8 cellular contexts compared by ENCODE assay signal in the genomic region with DNA sequence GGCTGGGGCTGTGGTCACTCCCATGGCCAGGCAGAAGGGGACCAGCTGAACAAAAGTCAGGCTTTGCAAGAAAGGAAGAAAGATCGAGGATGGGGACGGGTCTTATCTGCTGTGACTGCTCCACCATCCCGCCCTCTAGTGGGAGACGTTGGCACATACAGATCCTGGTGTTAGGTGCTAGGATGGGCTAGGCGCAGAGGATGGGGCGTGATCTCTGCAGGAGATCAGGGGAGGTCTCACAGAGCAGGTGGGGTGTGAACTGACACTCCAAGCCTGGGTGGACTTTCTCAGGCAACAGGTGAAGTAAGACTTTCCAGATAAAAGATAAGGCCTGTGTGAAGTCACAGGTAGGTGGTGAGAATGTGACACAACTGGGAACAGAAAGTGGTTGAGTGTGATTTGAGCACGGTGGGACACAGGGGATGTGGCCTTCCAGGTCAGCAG.
A peak's percentile ranks its signal among the peaks of the same experiment; 100 is the strongest.
DNase-seq lines count a peak whose midpoint lies in the region; ATAC-seq and TF ChIP-seq lines count a peak whose summit lies in the region.

No MANE protein-coding gene starts in this region.

- peaks cover 7% of the 10 kb centered on the region; the same call in 1 of the 2 replicates for H3K9me3 ChIP-seq in Panc1 (ENCODE audit: control insufficient read depth, insufficient read depth, low read depth, low read length)

- no peak overlapping the region for H3K4me3 Mint-ChIP-seq in chondrocyte (ENCODE audit: unreplicated experiment)
- no peak overlapping the region for H3K4me3 Mint-ChIP-seq in natural killer cell treated with Interleukin-12 subunit alpha and Interleukin-12 subunit beta and Interleukin-15 and Interleukin-18, amount 100 ng/mL, for 72 hours

- no TSS peak for BruUV-seq in Panc1 (replicated peaks; lab: Mats Ljungman, UMichigan)

- in situ Hi-C loops in GM13977 (cut with MboI; ENCODE audit: low pct_unique_long_range_greater_than_20kb, low sequenced_read_pairs, unreplicated experiment), result no loop called here
- in situ Hi-C loops in Panc1 (cut with HindIII; ENCODE audit: low pct_unique_long_range_greater_than_20kb, low sequenced_read_pairs), result no loop called here

- intact Hi-C loops in Panc1 (cut with micrococcal nuclease; ENCODE audit: unreplicated experiment), result no loop called here

- H3K27me3 Mint-ChIP-seq in chondrocyte (ENCODE audit: low read depth), result no peaks in the 10 kb centered on the region
- peaks cover 20 to 47% of the 10 kb centered on the region in 2 donors for H3K27me3 Mint-ChIP-seq in natural killer cell treated with Interleukin-12 subunit alpha and Interleukin-12 subunit beta and Interleukin-15 and Interleukin-18, amount 100 ng/mL, for 72 hours

- H3K27ac ChIP-seq in Panc1 (ENCODE audit: low read length), result peak overlapping the region; percentile 100

- no peaks in the 10 kb centered on the region for H3K36me3 ChIP-seq in Panc1 (ENCODE audit: control insufficient read depth, insufficient read depth, low read length)

- DNase-seq in GM13977 (ENCODE audit: low spot score) (no peak), Panc1 (ENCODE audit: low read depth, low spot score) (no peak), chondrocyte (ENCODE audit: low spot score) (no peak), A172 (ENCODE audit: low spot score) (no peak)
- no peak for DNase-seq in natural killer cell treated with Interleukin-12 subunit alpha and Interleukin-12 subunit beta and Interleukin-15 and Interleukin-18, amount 100 ng/mL, for 72 hours (ENCODE audit: low spot score)

- POLR2A ChIA-PET in Panc1 (lab: Charles Lee), result no interaction called here

- CTCF ChIA-PET in Panc1 (lab: Charles Lee), result no interaction called here

- peaks cover 13% of the 10 kb centered on the region for H3K4me1 ChIP-seq in Panc1 (ENCODE audit: control insufficient read depth, insufficient read depth, low read length)

- H3K27me3 ChIP-seq in Panc1 (ENCODE audit: control insufficient read depth, insufficient read depth, low read length), result no peaks in the 10 kb centered on the region

- no peak overlapping the region for H3K4me3 ChIP-seq in Panc1 (ENCODE audit: low read depth in 2 of 2, low read length in 2 of 2)

- TF ChIP-seq CTCF in GM13977 (IDR thresholded peaks at IDR 0.05; ENCODE audit: extremely low read depth, insufficient read depth, missing control alignments) (peak; percentile 54), Panc1 (IDR thresholded peaks at IDR 0.05) (peak; percentile 73), chondrocyte (IDR thresholded peaks at IDR 0.05) (peak; percentile 66)

- H3K9me3 Mint-ChIP-seq in chondrocyte (ENCODE audit: low read depth), result peaks cover 21% of the 10 kb centered on the region
- H3K9me3 Mint-ChIP-seq in natural killer cell treated with Interleukin-12 subunit alpha and Interleukin-12 subunit beta and Interleukin-15 and Interleukin-18, amount 100 ng/mL, for 72 hours, result no peaks in the 10 kb centered on the region

- peaks cover 13% of the 10 kb centered on the region for H3K4me1 Mint-ChIP-seq in chondrocyte (ENCODE audit: low read depth)
- peaks cover 0 to 5% of the 10 kb centered on the region in 2 donors for H3K4me1 Mint-ChIP-seq in natural killer cell treated with Interleukin-12 subunit alpha and Interleukin-12 subunit beta and Interleukin-15 and Interleukin-18, amount 100 ng/mL, for 72 hours (ENCODE audit: low read depth in 2 of 2)

- peaks cover 6% of the 10 kb centered on the region for H3K36me3 Mint-ChIP-seq in chondrocyte (ENCODE audit: low read depth)
- no peaks in the 10 kb centered on the region for H3K36me3 Mint-ChIP-seq in natural killer cell treated with Interleukin-12 subunit alpha and Interleukin-12 subunit beta and Interleukin-15 and Interleukin-18, amount 100 ng/mL, for 72 hours

- no peak overlapping the region for H3K27ac Mint-ChIP-seq in chondrocyte (ENCODE audit: unreplicated experiment)
- no peak overlapping the region for H3K27ac Mint-ChIP-seq in natural killer cell treated with Interleukin-12 subunit alpha and Interleukin-12 subunit beta and Interleukin-15 and Interleukin-18, amount 100 ng/mL, for 72 hours

- ATAC-seq in Panc1 (peak; percentile 65), GM19035 (IDR thresholded peaks at IDR 0.05; ENCODE audit: unreplicated experiment) (no peak), GM18511 (IDR thresholded peaks at IDR 0.05; ENCODE audit: unreplicated experiment) (no peak), GM18520 (IDR thresholded peaks at IDR 0.05; ENCODE audit: unreplicated experiment) (no peak)
- peak; percentile 41 to 48 for ATAC-seq in natural killer cell treated with Interleukin-12 subunit alpha and Interleukin-12 subunit beta and Interleukin-15 and Interleukin-18, amount 100 ng/mL, for 72 hours

Comparison
In these comparisons a context has a peak if more than half of its experiments do, and no peak if none do; other contexts are left out.
1. ATAC-seq: peak in Panc1 (single experiment) and natural killer cell treated with Interleukin-12 subunit alpha and Interleukin-12 subunit beta and Interleukin-15 and Interleukin-18, amount 100 ng/mL, for 72 hours (2 of 2); none in GM19035 (single experiment), GM18511 (single experiment) and GM18520 (single experiment).
2. Peak in every context shown above with its lines, with median percentiles within 50 percentile points of each other: CTCF ChIP-seq.